ENCODE assay signal across 30 cellular contexts in the genomic region with DNA sequence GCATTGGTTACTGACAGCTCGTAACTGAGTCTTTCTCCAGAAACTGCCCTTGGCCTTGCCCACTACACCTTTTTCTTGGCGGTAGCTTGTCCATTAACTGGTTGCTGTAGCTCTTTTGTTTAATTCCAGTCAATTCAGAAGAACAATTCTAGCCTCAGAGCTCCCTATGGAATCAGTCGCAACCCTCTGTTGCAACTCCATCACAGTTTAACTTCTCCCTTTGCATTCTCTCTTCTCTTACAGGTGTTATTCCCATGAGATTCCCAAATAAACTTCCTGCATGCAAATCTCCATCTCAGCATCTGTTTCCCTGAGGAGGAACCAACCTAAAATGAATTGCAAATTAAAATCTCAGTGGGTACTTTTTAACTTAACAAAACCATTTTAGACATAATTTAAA. TPM values are rescaled to one million over a fixed set of nuclear protein-coding genes. Genes with fewer than 3 reads are reported as not detected.
"Had no signal": no experiment of that assay in that cellular context is flagged by ENCODE, and none has a peak within 500 bp of the region (broad histone marks: within the 10 kb centered on the region; RNA-seq: fewer than 3 reads in every experiment).

No MANE protein-coding gene starts in this region.

- H3K9me3 ChIP-seq: colonic mucosa, esophagus squamous epithelium, gastrocnemius medialis, heart right ventricle, left lung, lower lobe of right lung had no signal

- ATAC-seq: effector memory CD8-positive, alpha-beta T cell; esophagus mucosa; gastrocnemius medialis; heart right ventricle; left cardiac atrium; left lung; left ventricle myocardium superior; lower lobe of right lung; naive thymus-derived CD4-positive, alpha-beta T cell; natural killer cell had no signal

- H3K27ac Mint-ChIP-seq: dendritic cell treated with granulocyte-macrophage colony-stimulating factor and Interleukin-4, amounts not matched to agents 40 ng/mL and 50 ng/mL, for 4 days; effector memory CD8-positive, alpha-beta T cell; endodermal cell; mesothelial cell of epicardium; naive thymus-derived CD4-positive, alpha-beta T cell; natural killer cell had no signal

- H3K4me1 ChIP-seq: colonic mucosa, esophagus squamous epithelium, gastrocnemius medialis, lower lobe of right lung had no signal

- H3K36me3 ChIP-seq: colonic mucosa, esophagus squamous epithelium, gastrocnemius medialis, heart right ventricle, left lung, lower lobe of right lung had no signal

- H3K4me3 ChIP-seq: colonic mucosa, esophagus squamous epithelium, gastrocnemius medialis, heart right ventricle, left lung, lower lobe of right lung had no signal

- H3K4me1 Mint-ChIP-seq: endodermal cell; mesothelial cell of epicardium; naive thymus-derived CD4-positive, alpha-beta T cell; natural killer cell had no signal

- H3K9me3 Mint-ChIP-seq: dendritic cell treated with granulocyte-macrophage colony-stimulating factor and Interleukin-4, amounts not matched to agents 40 ng/mL and 50 ng/mL, for 4 days; effector memory CD8-positive, alpha-beta T cell; mesothelial cell of epicardium had no signal

- H3K27ac ChIP-seq: colonic mucosa, epithelial cell of prostate, esophagus squamous epithelium, gastrocnemius medialis, heart right ventricle, left lung, lower lobe of right lung had no signal

- H3K27me3 ChIP-seq: colonic mucosa, esophagus squamous epithelium, gastrocnemius medialis, left lung had no signal

- H3K4me3 Mint-ChIP-seq: dendritic cell treated with granulocyte-macrophage colony-stimulating factor and Interleukin-4, amounts not matched to agents 40 ng/mL and 50 ng/mL, for 4 days; effector memory CD8-positive, alpha-beta T cell; endodermal cell; mesothelial cell of epicardium; naive thymus-derived CD4-positive, alpha-beta T cell; natural killer cell had no signal

- FAIRE-seq: endometrium, islet of Langerhans, keratinocyte had no signal

- DNase-seq: colonic mucosa; cortex of kidney; effector CD8-positive, alpha-beta T cell; effector memory CD8-positive, alpha-beta T cell; endodermal cell; erythroblast; esophagus squamous epithelium; foreskin fibroblast; foreskin melanocyte; gastrocnemius medialis; glutamatergic neuron; head of caudate nucleus; heart right ventricle; hippocampal formation; left cardiac atrium; left lung; left ventricle myocardium superior; lower lobe of right lung; mesenchymal stem cell; naive thymus-derived CD4-positive, alpha-beta T cell; natural killer cell had no signal

- H3K36me3 Mint-ChIP-seq: mesothelial cell of epicardium; naive thymus-derived CD4-positive, alpha-beta T cell; natural killer cell had no signal

RNA-seq across cellular contexts. Expression of gene TMEM26, which starts 28.4 kb away (rescaled TPM):
- total RNA-seq: dermis microvascular lymphatic vessel endothelial cell, lung microvascular endothelial cell, natural killer cell had no signal
- polyA plus RNA-seq: keratinocyte; naive thymus-derived CD4-positive, alpha-beta T cell had no signal
